Comparison of ENCODE assay signal across 1 cellular context in genomic region chr19:13396256-13397080, GRCh38.
TF ChIP-seq lines count a peak whose summit lies in the region.

No MANE protein-coding gene starts in this region.

TF ChIP-seq in K562, 482 proteins besides CTCF, POLR2A, EP300 and RAD21 (continued from another document and continues in another):
- peak; percentile 88 for TF ChIP-seq ZBTB40 (IDR thresholded peaks at IDR 0.05)
- no peak for TF ChIP-seq ZBTB40 (CRISPR knock-in tag; IDR thresholded peaks at IDR 0.05)
- no peak for TF ChIP-seq NFXL1 (CRISPR knock-in tag; IDR thresholded peaks at IDR 0.05)
- TF ChIP-seq ZNF347 (CRISPR knock-in tag; IDR thresholded peaks at IDR 0.05; ENCODE audit: low read depth) = no peak
- TF ChIP-seq USF1 (CRISPR knock-in tag; IDR thresholded peaks at IDR 0.05) = peak; percentile 76
- TF ChIP-seq ZNF512 (tag; IDR thresholded peaks at IDR 0.05) = no peak
- no peak for TF ChIP-seq ZNF184 (CRISPR knock-in tag; IDR thresholded peaks at IDR 0.05)
- peak; percentile 41; the same call in 1 of the 2 replicates for TF ChIP-seq MGA (IDR thresholded peaks at IDR 0.05)
- TF ChIP-seq FOS (IDR thresholded peaks at IDR 0.05; ENCODE audit: extremely low read depth, insufficient read length) = no peak
- no peak for TF ChIP-seq ZNF280B (CRISPR knock-in tag; IDR thresholded peaks at IDR 0.05)
- TF ChIP-seq CBFA2T3 (IDR thresholded peaks at IDR 0.05) = peak; percentile 43; the same call in 1 of the 2 replicates
- 0 out of 4 replicates have a peak, but pooled peaks of 1 of the 2 experiments have one; percentile 21 for TF ChIP-seq NRF1 (conservative IDR thresholded peaks at IDR 0.05 in 1 of 2, IDR thresholded peaks at IDR 0.05 in 1 of 2)
- TF ChIP-seq MBD2 (IDR thresholded peaks at IDR 0.05; ENCODE audit: borderline replicate concordance, low read depth) = no peak
- no peak for TF ChIP-seq ATF1 (CRISPR knock-in tag; IDR thresholded peaks at IDR 0.05)
- TF ChIP-seq ATF1 (tag; IDR thresholded peaks at IDR 0.05) = peak; percentile 27; the same call in 1 of the 2 replicates
- peak; percentile 90 for TF ChIP-seq HCFC1 (IDR thresholded peaks at IDR 0.05; ENCODE audit: low read depth, low read length)
- peak; percentile 42; the same call in 1 of the 2 replicates for TF ChIP-seq CREB3L1 (IDR thresholded peaks at IDR 0.05; ENCODE audit: borderline replicate concordance, low read depth)
